1 cellular context compared by ENCODE assay signal in the genomic region with DNA sequence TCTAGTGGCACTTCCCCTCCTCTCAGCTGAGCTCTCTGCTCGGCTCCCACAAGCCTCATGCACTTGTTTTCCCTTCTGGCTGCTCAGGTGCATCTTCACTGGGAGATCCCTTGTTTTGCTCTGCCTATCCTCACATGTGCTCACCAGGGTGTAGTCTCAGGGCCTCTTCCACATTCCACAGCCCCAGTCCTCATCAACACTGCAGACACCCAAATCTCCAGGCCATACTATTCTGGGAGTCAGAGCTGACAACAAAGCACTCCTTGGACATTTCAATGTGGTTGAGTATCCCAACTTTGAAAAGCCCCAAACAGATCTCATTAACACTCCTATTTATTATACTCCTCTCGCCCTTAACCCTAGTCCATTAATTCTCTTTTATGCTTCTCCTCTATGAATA.
TF ChIP-seq lines count a peak whose summit lies in the region.

No MANE protein-coding gene starts in this region.

TF ChIP-seq in GM23338, 12 proteins besides CTCF, POLR2A, EP300 and RAD21:
- no peak for TF ChIP-seq ZNF331 (CRISPR knock-in tag; IDR thresholded peaks at IDR 0.05; ENCODE audit: low read depth)
TF ChIP-seq in GM23338: peak in this region for 0.
